ENCODE assay signal across 11 cellular contexts in the genomic region with DNA sequence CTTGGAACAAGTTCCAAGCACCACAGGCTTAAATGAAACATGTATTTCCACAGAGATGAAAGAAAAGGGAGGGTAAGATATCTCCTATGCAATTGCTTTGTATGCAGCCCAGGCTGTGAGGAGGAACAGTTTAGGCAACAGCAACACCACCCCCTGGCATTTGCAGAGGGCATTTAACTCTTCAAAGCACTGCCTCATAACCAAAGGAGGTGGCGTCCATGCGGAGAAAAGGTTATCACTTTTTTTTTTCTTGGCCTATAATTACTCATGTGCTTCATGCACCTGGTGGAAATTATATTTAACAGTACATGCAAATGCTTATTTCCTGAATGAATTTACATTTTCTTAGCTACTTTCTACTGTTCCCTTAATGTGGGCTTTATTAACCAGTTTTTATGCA.
DNase-seq lines count a peak whose midpoint lies in the region; ATAC-seq and TF ChIP-seq lines count a peak whose summit lies in the region.
"Had no signal": no experiment of that assay in that cellular context is flagged by ENCODE, and none has a peak within 500 bp of the region (broad histone marks: within the 10 kb centered on the region; RNA-seq: fewer than 3 reads in every experiment).

No MANE protein-coding gene starts in this region.

- TF ChIP-seq CTCF in left lung (IDR thresholded peaks at IDR 0.05) = no peak
- no peak for TF ChIP-seq CTCF in esophagus muscularis mucosa (IDR thresholded peaks at IDR 0.05)

- no peak overlapping the region for H3K4me3 ChIP-seq in left lung
- no peak overlapping the region for H3K4me3 ChIP-seq in esophagus muscularis mucosa

- ATAC-seq in GM18858 (IDR thresholded peaks at IDR 0.05; ENCODE audit: unreplicated experiment) = peak; percentile 74
- ATAC-seq in GM21825 (IDR thresholded peaks at IDR 0.05; ENCODE audit: unreplicated experiment) = peak; percentile 83
- ATAC-seq in HG03558 (IDR thresholded peaks at IDR 0.05; ENCODE audit: extremely low read depth, unreplicated experiment) = peak; percentile 51
- no peak for ATAC-seq in left lung

- H3K27ac ChIP-seq in left lung (no peak overlapping the region), esophagus muscularis mucosa (replicated peaks in 1 of 4) (no peak overlapping the region)

- intact Hi-C loops in left lung (cut with DNase I) (no loop called here), esophagus muscularis mucosa (cut with DNase I) (no loop called here)

- H3K36me3 ChIP-seq in left lung (no peaks in the 10 kb centered on the region), esophagus muscularis mucosa (no peaks in the 10 kb centered on the region)

- WGBS in esophagus muscularis mucosa = 91% methylated on average over 2 of the region's 2 CpGs

- TF ChIP-seq EP300 in esophagus muscularis mucosa (IDR thresholded peaks at IDR 0.05) = no peak

- H3K9me3 ChIP-seq in left lung (no peaks in the 10 kb centered on the region), esophagus muscularis mucosa (no peaks in the 10 kb centered on the region)

- H3K27me3 ChIP-seq in left lung (no peaks in the 10 kb centered on the region), esophagus muscularis mucosa (no peaks in the 10 kb centered on the region)

- H3K4me1 ChIP-seq in left lung (no peaks in the 10 kb centered on the region), esophagus muscularis mucosa (peaks cover 0 to 3% (median 0%) of the 10 kb centered on the region in 4 donors)

- TF ChIP-seq POLR2A in esophagus muscularis mucosa (IDR thresholded peaks at IDR 0.05; ENCODE audit: low read depth) = no peak

- DNase-seq in iPS-NIHi7 (ENCODE audit: extremely low spot score) (peak; percentile 22), left lung (no peak), epidermal melanocyte (ENCODE audit: insufficient read length, low spot score) (no peak), esophagus muscularis mucosa (ENCODE audit: extremely low spot score) (no peak), GM03348 (ENCODE audit: low spot score) (no peak)
- DNase-seq: activated T-cell treated with anti-CD3 and anti-CD28 coated beads, Interleukin-2, amount 50 U/mL, for 1 hour; NCI-H748 treated with DMSO at 0.1 percent for 48 hours; nephron progenitor cell had no signal
